Comparison of ENCODE assay signal across 1 cellular context in genomic region chr16:84687715-84688114, GRCh38.
TF ChIP-seq lines count a peak whose summit lies in the region.

No MANE protein-coding gene starts in this region.

TF ChIP-seq in GM23338, 12 proteins besides CTCF, POLR2A, EP300 and RAD21 (continued from another document):
- TF ChIP-seq, protein P1, sequence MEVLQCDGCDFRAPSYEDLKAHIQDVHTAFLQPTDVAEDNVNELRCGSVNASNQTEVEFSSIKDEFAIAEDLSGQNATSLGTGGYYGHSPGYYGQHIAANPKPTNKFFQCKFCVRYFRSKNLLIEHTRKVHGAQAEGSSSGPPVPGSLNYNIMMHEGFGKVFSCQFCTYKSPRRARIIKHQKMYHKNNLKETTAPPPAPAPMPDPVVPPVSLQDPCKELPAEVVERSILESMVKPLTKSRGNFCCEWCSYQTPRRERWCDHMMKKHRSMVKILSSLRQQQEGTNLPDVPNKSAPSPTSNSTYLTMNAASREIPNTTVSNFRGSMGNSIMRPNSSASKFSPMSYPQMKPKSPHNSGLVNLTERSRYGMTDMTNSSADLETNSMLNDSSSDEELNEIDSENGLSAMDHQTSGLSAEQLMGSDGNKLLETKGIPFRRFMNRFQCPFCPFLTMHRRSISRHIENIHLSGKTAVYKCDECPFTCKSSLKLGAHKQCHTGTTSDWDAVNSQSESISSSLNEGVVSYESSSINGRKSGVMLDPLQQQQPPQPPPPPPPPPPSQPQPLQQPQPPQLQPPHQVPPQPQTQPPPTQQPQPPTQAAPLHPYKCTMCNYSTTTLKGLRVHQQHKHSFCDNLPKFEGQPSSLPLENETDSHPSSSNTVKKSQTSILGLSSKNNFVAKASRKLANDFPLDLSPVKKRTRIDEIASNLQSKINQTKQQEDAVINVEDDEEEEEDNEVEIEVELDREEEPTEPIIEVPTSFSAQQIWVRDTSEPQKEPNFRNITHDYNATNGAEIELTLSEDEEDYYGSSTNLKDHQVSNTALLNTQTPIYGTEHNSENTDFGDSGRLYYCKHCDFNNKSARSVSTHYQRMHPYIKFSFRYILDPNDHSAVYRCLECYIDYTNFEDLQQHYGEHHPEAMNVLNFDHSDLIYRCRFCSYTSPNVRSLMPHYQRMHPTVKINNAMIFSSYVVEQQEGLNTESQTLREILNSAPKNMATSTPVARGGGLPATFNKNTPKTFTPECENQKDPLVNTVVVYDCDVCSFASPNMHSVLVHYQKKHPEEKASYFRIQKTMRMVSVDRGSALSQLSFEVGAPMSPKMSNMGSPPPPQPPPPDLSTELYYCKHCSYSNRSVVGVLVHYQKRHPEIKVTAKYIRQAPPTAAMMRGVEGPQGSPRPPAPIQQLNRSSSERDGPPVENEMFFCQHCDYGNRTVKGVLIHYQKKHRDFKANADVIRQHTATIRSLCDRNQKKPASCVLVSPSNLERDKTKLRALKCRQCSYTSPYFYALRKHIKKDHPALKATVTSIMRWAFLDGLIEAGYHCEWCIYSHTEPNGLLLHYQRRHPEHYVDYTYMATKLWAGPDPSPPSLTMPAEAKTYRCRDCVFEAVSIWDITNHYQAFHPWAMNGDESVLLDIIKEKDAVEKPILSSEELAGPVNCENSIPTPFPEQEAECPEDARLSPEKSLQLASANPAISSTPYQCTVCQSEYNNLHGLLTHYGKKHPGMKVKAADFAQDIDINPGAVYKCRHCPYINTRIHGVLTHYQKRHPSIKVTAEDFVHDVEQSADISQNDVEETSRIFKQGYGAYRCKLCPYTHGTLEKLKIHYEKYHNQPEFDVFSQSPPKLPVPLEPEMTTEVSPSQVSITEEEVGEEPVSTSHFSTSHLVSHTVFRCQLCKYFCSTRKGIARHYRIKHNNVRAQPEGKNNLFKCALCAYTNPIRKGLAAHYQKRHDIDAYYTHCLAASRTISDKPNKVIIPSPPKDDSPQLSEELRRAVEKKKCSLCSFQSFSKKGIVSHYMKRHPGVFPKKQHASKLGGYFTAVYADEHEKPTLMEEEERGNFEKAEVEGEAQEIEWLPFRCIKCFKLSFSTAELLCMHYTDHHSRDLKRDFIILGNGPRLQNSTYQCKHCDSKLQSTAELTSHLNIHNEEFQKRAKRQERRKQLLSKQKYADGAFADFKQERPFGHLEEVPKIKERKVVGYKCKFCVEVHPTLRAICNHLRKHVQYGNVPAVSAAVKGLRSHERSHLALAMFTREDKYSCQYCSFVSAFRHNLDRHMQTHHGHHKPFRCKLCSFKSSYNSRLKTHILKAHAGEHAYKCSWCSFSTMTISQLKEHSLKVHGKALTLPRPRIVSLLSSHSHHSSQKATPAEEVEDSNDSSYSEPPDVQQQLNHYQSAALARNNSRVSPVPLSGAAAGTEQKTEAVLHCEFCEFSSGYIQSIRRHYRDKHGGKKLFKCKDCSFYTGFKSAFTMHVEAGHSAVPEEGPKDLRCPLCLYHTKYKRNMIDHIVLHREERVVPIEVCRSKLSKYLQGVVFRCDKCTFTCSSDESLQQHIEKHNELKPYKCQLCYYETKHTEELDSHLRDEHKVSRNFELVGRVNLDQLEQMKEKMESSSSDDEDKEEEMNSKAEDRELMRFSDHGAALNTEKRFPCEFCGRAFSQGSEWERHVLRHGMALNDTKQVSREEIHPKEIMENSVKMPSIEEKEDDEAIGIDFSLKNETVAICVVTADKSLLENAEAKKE (CRISPR knock-in tag; IDR thresholded peaks at IDR 0.05): no peak
- no peak for TF ChIP-seq STAT1 (IDR thresholded peaks at IDR 0.05; ENCODE audit: unreplicated experiment)
